ENCODE assay signal across 8 cellular contexts in the genomic region with DNA sequence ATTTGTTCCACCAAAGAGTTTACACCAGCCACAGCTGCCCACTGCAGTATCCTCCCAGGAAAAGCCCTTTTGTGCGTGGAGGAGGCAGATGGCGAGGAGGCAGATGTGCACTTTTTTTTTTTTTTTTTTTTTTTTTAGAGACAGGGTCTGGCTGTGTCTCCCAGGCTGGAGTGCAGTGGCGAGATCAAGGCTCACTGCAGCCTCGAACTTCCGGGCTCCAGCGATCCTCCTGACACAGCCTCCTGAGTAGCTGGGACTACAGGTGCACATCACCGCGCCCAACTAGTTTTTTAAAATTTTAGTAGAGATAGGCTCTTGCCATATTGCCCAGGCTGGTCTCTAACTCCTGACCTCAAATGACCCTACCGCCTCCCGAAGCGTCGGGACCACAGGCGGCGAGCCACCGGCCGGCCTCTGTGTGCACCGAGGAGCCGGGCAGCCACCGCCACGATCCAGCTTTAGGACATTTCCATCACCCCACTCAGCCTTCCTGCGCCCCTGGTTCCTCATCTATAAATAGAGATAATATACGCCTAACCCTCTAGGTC. TPM values are rescaled to one million over a fixed set of nuclear protein-coding genes. Genes with fewer than 3 reads are reported as not detected.
DNase-seq lines count a peak whose midpoint lies in the region; ATAC-seq and TF ChIP-seq lines count a peak whose summit lies in the region.

No MANE protein-coding gene starts in this region.

- H3K9me3 ChIP-seq in hepatocyte (ENCODE audit: low read depth), result no peaks in the 10 kb centered on the region

- H3K27ac ChIP-seq in hepatocyte, result no peak overlapping the region

- peak overlapping the region; percentile 49 for H3K4me3 ChIP-seq in hepatocyte

- ATAC-seq in HG03039 (IDR thresholded peaks at IDR 0.05; ENCODE audit: unreplicated experiment) (peak; percentile 24), WTC11 (peak; percentile 10)
- ATAC-seq in stimulated activated naive CD8-positive, alpha-beta T cell treated with anti-CD3 and anti-CD28 coated beads, Interleukin-15, Interleukin-2, amounts not matched to agents 100 U/mL and 50 U/mL, for 24 hours, result peak; percentile 4

- CTCF ChIA-PET in WTC11 (lab: Charles Lee), result interaction anchor here (1.0 to 1.1 kb wide), 2 partner anchors 10 to 19 kb away, joined by 3 to 5 read pairs; no protein-coding TSS in a partner anchor

- H3K27me3 Mint-ChIP-seq in WTC11 (ENCODE audit: low read depth), result peaks cover 32% of the 10 kb centered on the region

- H3K36me3 ChIP-seq in hepatocyte (replicated peaks; ENCODE audit: insufficient read depth, low read depth), result no peaks in the 10 kb centered on the region

- H3K4me1 Mint-ChIP-seq in WTC11, result peaks cover 5% of the 10 kb centered on the region; the same call in 1 of the 2 replicates

- no peak overlapping the region for H3K27ac Mint-ChIP-seq in WTC11

- H3K79me2 ChIP-seq in hepatocyte, result peaks cover 25% of the 10 kb centered on the region

- peak overlapping the region; percentile 79 for H3K4me2 ChIP-seq in hepatocyte

- no peaks in the 10 kb centered on the region for H4K20me1 ChIP-seq in hepatocyte (ENCODE audit: insufficient read depth, poor library complexity, severe bottlenecking)

- DNase-seq in DMS53 treated with DMSO at 0.1 percent for 48 hours (lab: John Stamatoyannopoulos, UW; ENCODE audit: unreplicated experiment) (peak; percentile 46), DMS53 (lab: John Stamatoyannopoulos, UW) (no peak), WTC11 (ENCODE audit: low spot score) (peak; percentile 22), hepatocyte (ENCODE audit: low spot score) (no peak), GDM1 (lab: John Stamatoyannopoulos, UW) (no peak), kidney glomerular epithelial cell (lab: John Stamatoyannopoulos, UW) (no peak)
- no peak for DNase-seq in stimulated activated naive CD8-positive, alpha-beta T cell treated with anti-CD3 and anti-CD28 coated beads, Interleukin-15, Interleukin-2, amounts not matched to agents 100 U/mL and 50 U/mL, for 24 hours

- TF ChIP-seq CTCF in WTC11 (IDR thresholded peaks at IDR 0.05) (no peak), hepatocyte (IDR thresholded peaks at IDR 0.05; ENCODE audit: poor library complexity) (no peak)

- no peaks in the 10 kb centered on the region for H3K27me3 ChIP-seq in hepatocyte

- WGBS in hepatocyte (ENCODE audit: low lambda C conversion rate, missing lambda C conversion rate), result 31% methylated on average over 22 of the region's 22 CpGs

- H3K4me3 Mint-ChIP-seq in WTC11, result peak overlapping the region; percentile 77

- H2AFZ ChIP-seq in hepatocyte, result peak overlapping the region; percentile 73

- H3K9me2 ChIP-seq in hepatocyte (replicated peaks; ENCODE audit: insufficient read depth), result no peaks in the 10 kb centered on the region

- peaks cover 6% of the 10 kb centered on the region; the same call in 1 of the 2 replicates for H3K9me3 Mint-ChIP-seq in WTC11

- POLR2A ChIA-PET in WTC11 (lab: Charles Lee), result interaction anchor here (0.7 to 1.7 kb wide), 3 partner anchors 13 to 1516 kb away, joined by 3 to 7 read pairs (median 6); a partner anchor contains a TSS

- H3K4me1 ChIP-seq in hepatocyte (ENCODE audit: insufficient read depth), result peaks cover 5% of the 10 kb centered on the region

- peaks cover 15% of the 10 kb centered on the region for H3K36me3 Mint-ChIP-seq in WTC11

TF ChIP-seq in WTC11, 78 proteins besides CTCF, POLR2A, EP300 and RAD21 (continues in another document):
- no peak for TF ChIP-seq NR2C2 (CRISPR knock-in tag; IDR thresholded peaks at IDR 0.05)
- no peak for TF ChIP-seq ZNF138 (CRISPR knock-in tag; conservative IDR thresholded peaks at IDR 0.05)
- TF ChIP-seq, protein P1, sequence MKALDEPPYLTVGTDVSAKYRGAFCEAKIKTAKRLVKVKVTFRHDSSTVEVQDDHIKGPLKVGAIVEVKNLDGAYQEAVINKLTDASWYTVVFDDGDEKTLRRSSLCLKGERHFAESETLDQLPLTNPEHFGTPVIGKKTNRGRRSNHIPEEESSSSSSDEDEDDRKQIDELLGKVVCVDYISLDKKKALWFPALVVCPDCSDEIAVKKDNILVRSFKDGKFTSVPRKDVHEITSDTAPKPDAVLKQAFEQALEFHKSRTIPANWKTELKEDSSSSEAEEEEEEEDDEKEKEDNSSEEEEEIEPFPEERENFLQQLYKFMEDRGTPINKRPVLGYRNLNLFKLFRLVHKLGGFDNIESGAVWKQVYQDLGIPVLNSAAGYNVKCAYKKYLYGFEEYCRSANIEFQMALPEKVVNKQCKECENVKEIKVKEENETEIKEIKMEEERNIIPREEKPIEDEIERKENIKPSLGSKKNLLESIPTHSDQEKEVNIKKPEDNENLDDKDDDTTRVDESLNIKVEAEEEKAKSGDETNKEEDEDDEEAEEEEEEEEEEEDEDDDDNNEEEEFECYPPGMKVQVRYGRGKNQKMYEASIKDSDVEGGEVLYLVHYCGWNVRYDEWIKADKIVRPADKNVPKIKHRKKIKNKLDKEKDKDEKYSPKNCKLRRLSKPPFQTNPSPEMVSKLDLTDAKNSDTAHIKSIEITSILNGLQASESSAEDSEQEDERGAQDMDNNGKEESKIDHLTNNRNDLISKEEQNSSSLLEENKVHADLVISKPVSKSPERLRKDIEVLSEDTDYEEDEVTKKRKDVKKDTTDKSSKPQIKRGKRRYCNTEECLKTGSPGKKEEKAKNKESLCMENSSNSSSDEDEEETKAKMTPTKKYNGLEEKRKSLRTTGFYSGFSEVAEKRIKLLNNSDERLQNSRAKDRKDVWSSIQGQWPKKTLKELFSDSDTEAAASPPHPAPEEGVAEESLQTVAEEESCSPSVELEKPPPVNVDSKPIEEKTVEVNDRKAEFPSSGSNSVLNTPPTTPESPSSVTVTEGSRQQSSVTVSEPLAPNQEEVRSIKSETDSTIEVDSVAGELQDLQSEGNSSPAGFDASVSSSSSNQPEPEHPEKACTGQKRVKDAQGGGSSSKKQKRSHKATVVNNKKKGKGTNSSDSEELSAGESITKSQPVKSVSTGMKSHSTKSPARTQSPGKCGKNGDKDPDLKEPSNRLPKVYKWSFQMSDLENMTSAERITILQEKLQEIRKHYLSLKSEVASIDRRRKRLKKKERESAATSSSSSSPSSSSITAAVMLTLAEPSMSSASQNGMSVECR (CRISPR knock-in tag; IDR thresholded peaks at IDR 0.05; ENCODE audit: borderline replicate concordance), result no peak
- no peak for TF ChIP-seq ZNF263 (CRISPR knock-in tag; IDR thresholded peaks at IDR 0.05; ENCODE audit: low read depth)
- no peak for TF ChIP-seq CBFB (CRISPR knock-in tag; IDR thresholded peaks at IDR 0.05; ENCODE audit: low read depth)
- TF ChIP-seq MYBL2 (CRISPR knock-in tag; IDR thresholded peaks at IDR 0.05), result no peak
- no peak for TF ChIP-seq CREM (CRISPR knock-in tag; IDR thresholded peaks at IDR 0.05)
- TF ChIP-seq, protein P2, sequence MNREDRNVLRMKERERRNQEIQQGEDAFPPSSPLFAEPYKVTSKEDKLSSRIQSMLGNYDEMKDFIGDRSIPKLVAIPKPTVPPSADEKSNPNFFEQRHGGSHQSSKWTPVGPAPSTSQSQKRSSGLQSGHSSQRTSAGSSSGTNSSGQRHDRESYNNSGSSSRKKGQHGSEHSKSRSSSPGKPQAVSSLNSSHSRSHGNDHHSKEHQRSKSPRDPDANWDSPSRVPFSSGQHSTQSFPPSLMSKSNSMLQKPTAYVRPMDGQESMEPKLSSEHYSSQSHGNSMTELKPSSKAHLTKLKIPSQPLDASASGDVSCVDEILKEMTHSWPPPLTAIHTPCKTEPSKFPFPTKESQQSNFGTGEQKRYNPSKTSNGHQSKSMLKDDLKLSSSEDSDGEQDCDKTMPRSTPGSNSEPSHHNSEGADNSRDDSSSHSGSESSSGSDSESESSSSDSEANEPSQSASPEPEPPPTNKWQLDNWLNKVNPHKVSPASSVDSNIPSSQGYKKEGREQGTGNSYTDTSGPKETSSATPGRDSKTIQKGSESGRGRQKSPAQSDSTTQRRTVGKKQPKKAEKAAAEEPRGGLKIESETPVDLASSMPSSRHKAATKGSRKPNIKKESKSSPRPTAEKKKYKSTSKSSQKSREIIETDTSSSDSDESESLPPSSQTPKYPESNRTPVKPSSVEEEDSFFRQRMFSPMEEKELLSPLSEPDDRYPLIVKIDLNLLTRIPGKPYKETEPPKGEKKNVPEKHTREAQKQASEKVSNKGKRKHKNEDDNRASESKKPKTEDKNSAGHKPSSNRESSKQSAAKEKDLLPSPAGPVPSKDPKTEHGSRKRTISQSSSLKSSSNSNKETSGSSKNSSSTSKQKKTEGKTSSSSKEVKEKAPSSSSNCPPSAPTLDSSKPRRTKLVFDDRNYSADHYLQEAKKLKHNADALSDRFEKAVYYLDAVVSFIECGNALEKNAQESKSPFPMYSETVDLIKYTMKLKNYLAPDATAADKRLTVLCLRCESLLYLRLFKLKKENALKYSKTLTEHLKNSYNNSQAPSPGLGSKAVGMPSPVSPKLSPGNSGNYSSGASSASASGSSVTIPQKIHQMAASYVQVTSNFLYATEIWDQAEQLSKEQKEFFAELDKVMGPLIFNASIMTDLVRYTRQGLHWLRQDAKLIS (CRISPR knock-in tag; IDR thresholded peaks at IDR 0.05; ENCODE audit: borderline replicate concordance), result no peak
- TF ChIP-seq, protein P3, sequence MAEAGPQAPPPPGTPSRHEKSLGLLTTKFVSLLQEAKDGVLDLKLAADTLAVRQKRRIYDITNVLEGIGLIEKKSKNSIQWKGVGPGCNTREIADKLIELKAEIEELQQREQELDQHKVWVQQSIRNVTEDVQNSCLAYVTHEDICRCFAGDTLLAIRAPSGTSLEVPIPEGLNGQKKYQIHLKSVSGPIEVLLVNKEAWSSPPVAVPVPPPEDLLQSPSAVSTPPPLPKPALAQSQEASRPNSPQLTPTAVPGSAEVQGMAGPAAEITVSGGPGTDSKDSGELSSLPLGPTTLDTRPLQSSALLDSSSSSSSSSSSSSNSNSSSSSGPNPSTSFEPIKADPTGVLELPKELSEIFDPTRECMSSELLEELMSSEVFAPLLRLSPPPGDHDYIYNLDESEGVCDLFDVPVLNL (CRISPR knock-in tag; IDR thresholded peaks at IDR 0.05; ENCODE audit: borderline replicate concordance, low read depth), result no peak
- no peak for TF ChIP-seq RELA (CRISPR knock-in tag; IDR thresholded peaks at IDR 0.05; ENCODE audit: borderline replicate concordance)

RNA-seq across cellular contexts. Expression of a gene that starts 0.6 kb away (rescaled TPM):
- 89.5 to 98.3 TPM (median 93.9 TPM) in 3 replicates for total RNA-seq in WTC11 (2021)
- total RNA-seq in hepatocyte, result 138 and 149 TPM in 2 replicates
- polyA plus RNA-seq in hepatocyte, result 199 and 226 TPM in 2 replicates

Comparison
In these comparisons a context has a peak if more than half of its experiments do, and no peak if none do; other contexts are left out.
1. DNase-seq: peak in DMS53 treated with DMSO at 0.1 percent for 48 hours (single experiment) and WTC11 (single experiment); none in DMS53 (single experiment), hepatocyte (single experiment), stimulated activated naive CD8-positive, alpha-beta T cell treated with anti-CD3 and anti-CD28 coated beads, Interleukin-15, Interleukin-2, amounts not matched to agents 100 U/mL and 50 U/mL, for 24 hours (single experiment), GDM1 (single experiment) and kidney glomerular epithelial cell (single experiment).
2. Peak in every context shown above with its lines, with median percentiles within 50 percentile points of each other: ATAC-seq.